ENCODE assay signal across 9 cellular contexts in the genomic region with DNA sequence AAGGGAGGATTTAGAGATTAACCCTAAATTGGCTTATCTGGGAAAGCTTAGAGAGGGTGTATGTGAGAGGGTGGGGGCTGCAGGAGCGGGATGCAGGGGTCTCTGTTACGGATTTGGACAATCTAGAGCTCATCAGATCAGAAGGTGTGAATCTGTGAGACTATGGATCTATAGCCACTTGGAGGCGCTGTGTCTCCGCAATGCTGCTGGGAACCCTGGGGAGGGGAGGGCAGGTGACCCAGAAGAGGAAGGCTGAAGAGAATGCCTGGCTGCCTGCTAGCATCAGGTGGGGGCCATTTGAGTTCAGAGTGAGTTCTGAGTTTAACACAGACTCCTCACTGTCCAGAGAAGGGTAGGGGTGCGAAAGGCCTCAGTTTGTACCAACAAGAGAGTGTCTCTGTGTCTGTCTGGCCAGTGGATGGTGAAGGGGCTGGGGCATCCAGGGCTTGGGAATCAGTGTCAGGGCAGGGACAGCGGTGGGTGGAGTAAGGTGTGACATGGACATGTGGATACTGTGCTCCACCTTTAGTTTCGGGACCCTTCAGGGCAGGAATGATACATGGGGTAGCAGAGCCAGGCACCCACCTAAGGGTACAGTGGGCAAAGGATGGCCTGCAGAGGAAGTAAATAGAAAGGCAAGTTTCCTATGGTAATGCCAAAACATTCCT.
DNase-seq lines count a peak whose midpoint lies in the region; ATAC-seq and TF ChIP-seq lines count a peak whose summit lies in the region.
"Had no signal": no experiment of that assay in that cellular context is flagged by ENCODE, and none has a peak within 500 bp of the region (broad histone marks: within the 10 kb centered on the region; RNA-seq: fewer than 3 reads in every experiment).

No MANE protein-coding gene starts in this region.

- intact Hi-C loops in activated CD4-positive, alpha-beta memory T cell treated with anti-CD3 and anti-CD28 coated beads for 36 hours (cut with micrococcal nuclease), result loop anchor here (2.0 kb wide), 2 partner anchors 38 to 364 kb away; no protein-coding TSS in a partner anchor
- intact Hi-C loops in sigmoid colon (cut with DNase I), result no loop called here

- 75 to 85% methylated on average over 7 of the region's 7 CpGs for WGBS in sigmoid colon, 2 donors

- H3K36me3 Mint-ChIP-seq in activated CD4-positive, alpha-beta memory T cell treated with anti-CD3 and anti-CD28 coated beads for 36 hours, result no peaks in the 10 kb centered on the region

- no peak for TF ChIP-seq EP300 in sigmoid colon (IDR thresholded peaks at IDR 0.05)

- no peaks in the 10 kb centered on the region for H3K36me3 ChIP-seq in sigmoid colon

- no peak overlapping the region for H3K4me3 ChIP-seq in sigmoid colon
- H3K4me3 ChIP-seq: lung had no signal

- peak; percentile 49 for TF ChIP-seq CTCF in C4-2B (conservative IDR thresholded peaks at IDR 0.05)
- TF ChIP-seq CTCF in foreskin keratinocyte (conservative IDR thresholded peaks at IDR 0.05), result peak; percentile 41
- TF ChIP-seq CTCF in sigmoid colon (IDR thresholded peaks at IDR 0.05), result no peak

- H3K9me3 Mint-ChIP-seq in activated CD4-positive, alpha-beta memory T cell treated with anti-CD3 and anti-CD28 coated beads for 36 hours, result no peaks in the 10 kb centered on the region

- no peak overlapping the region for H3K27ac ChIP-seq in C4-2B
- H3K27ac ChIP-seq in foreskin keratinocyte, result no peak overlapping the region
- no peak overlapping the region for H3K27ac ChIP-seq in sigmoid colon

- H3K4me3 Mint-ChIP-seq in activated CD4-positive, alpha-beta memory T cell treated with anti-CD3 and anti-CD28 coated beads for 36 hours, result no peak overlapping the region

- POLR2A ChIA-PET in HEK293T (lab: Yijun Ruan, JAX), result no interaction called here
- POLR2A ChIA-PET in activated CD4-positive, alpha-beta memory T cell treated with anti-CD3 and anti-CD28 coated beads for 36 hours (lab: Charles Lee), result no interaction called here

- H3K27ac Mint-ChIP-seq in activated CD4-positive, alpha-beta memory T cell treated with anti-CD3 and anti-CD28 coated beads for 36 hours, result peak overlapping the region; percentile 26

- CTCF ChIA-PET in HEK293T (lab: Yijun Ruan, JAX), result interaction anchor here (0.7 to 1.7 kb wide), 11 partner anchors 10 to 122 kb away, joined by 3 to 11 read pairs (median 4); no protein-coding TSS in a partner anchor
- CTCF ChIA-PET in activated CD4-positive, alpha-beta memory T cell treated with anti-CD3 and anti-CD28 coated beads for 36 hours (lab: Charles Lee), result interaction anchor here (0.8 to 1.8 kb wide), 9 partner anchors 11 to 557 kb away, joined by 3 to 12 read pairs (median 4); no protein-coding TSS in a partner anchor

- peaks cover 3% of the 10 kb centered on the region for H3K27me3 ChIP-seq in foreskin keratinocyte
- H3K27me3 ChIP-seq in sigmoid colon, result no peaks in the 10 kb centered on the region

- ATAC-seq in foreskin keratinocyte, result no peak

- H3K4me1 ChIP-seq in foreskin keratinocyte (peaks cover 1% of the 10 kb centered on the region), sigmoid colon (no peaks in the 10 kb centered on the region)

- H3K9me3 ChIP-seq in sigmoid colon, result no peaks in the 10 kb centered on the region

- peak; percentile 44 for DNase-seq in HEK293T (ENCODE audit: extremely low spot score)
- peak; percentile 53 for DNase-seq in activated CD4-positive, alpha-beta memory T cell treated with anti-CD3 and anti-CD28 coated beads for 36 hours
- no peak for DNase-seq in foreskin keratinocyte
- DNase-seq in sigmoid colon, result no peak
- DNase-seq in kidney glomerular epithelial cell (lab: John Stamatoyannopoulos, UW), result no peak
- no peak for DNase-seq in HK-2 (ENCODE audit: unreplicated experiment)
- DNase-seq in HPDE6-E6E7 (ENCODE audit: extremely low spot score), result no peak

- TF ChIP-seq POLR2A in sigmoid colon (IDR thresholded peaks at IDR 0.05), result no peak

- peaks cover 2% of the 10 kb centered on the region for H3K27me3 Mint-ChIP-seq in activated CD4-positive, alpha-beta memory T cell treated with anti-CD3 and anti-CD28 coated beads for 36 hours

- H3K4me1 Mint-ChIP-seq in activated CD4-positive, alpha-beta memory T cell treated with anti-CD3 and anti-CD28 coated beads for 36 hours (ENCODE audit: low read depth), result peaks cover 31% of the 10 kb centered on the region

TF ChIP-seq in HEK293T, 16 proteins besides CTCF, POLR2A, EP300 and RAD21:
- TF ChIP-seq TARDBP (IDR thresholded peaks at IDR 0.05), result no peak
- no peak for TF ChIP-seq SP1 (IDR thresholded peaks at IDR 0.05)
- no peak for TF ChIP-seq FOXK2 (IDR thresholded peaks at IDR 0.05)
- TF ChIP-seq ZNF384 (IDR thresholded peaks at IDR 0.05), result no peak
- TF ChIP-seq CTBP1 (IDR thresholded peaks at IDR 0.05; ENCODE audit: borderline replicate concordance), result no peak
- TF ChIP-seq ELF4 (IDR thresholded peaks at IDR 0.05), result no peak
- TF ChIP-seq, protein P1, sequence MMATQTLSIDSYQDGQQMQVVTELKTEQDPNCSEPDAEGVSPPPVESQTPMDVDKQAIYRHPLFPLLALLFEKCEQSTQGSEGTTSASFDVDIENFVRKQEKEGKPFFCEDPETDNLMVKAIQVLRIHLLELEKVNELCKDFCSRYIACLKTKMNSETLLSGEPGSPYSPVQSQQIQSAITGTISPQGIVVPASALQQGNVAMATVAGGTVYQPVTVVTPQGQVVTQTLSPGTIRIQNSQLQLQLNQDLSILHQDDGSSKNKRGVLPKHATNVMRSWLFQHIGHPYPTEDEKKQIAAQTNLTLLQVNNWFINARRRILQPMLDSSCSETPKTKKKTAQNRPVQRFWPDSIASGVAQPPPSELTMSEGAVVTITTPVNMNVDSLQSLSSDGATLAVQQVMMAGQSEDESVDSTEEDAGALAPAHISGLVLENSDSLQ (IDR thresholded peaks at IDR 0.05), result no peak
- TF ChIP-seq L3MBTL2 (conservative IDR thresholded peaks at IDR 0.05), result no peak
- TF ChIP-seq HDGF (IDR thresholded peaks at IDR 0.05; ENCODE audit: borderline replicate concordance), result no peak
- TF ChIP-seq FOXM1 (IDR thresholded peaks at IDR 0.05; ENCODE audit: borderline replicate concordance), result no peak
TF ChIP-seq in HEK293T: peak in this region for 0.

Comparison
In these comparisons a context has a peak if more than half of its experiments do, and no peak if none do; other contexts are left out.
1. CTCF ChIP-seq: peak in C4-2B (single experiment) and foreskin keratinocyte (single experiment); none in sigmoid colon (0 of 4).
2. DNase-seq: peak in HEK293T (single experiment) and activated CD4-positive, alpha-beta memory T cell treated with anti-CD3 and anti-CD28 coated beads for 36 hours (single experiment); none in foreskin keratinocyte (0 of 2), sigmoid colon (single experiment), kidney glomerular epithelial cell (single experiment), HK-2 (single experiment) and HPDE6-E6E7 (single experiment).